Comparison of ENCODE assay signal across 33 cellular contexts in the genomic region with DNA sequence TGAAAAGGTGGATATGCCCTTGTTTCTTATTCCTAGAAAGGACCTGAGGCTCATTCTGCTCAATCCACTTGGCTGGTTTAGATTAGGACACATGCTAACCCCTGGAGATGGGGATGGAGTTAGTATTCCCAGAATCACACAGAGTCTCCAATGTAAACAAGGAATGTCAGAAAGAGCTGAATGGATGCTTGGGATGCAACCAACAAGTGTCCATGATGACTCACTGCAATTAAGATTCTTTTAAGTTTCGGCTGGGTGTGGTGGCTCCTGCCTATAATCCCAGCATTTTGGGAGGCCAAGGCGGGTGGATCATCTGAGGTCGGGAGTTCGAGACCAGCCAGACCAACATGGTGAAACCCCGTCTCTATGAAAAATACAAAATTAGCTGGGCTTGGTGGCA.
"Had no signal": no experiment of that assay in that cellular context is flagged by ENCODE, and none has a peak within 500 bp of the region (broad histone marks: within the 10 kb centered on the region; RNA-seq: fewer than 3 reads in every experiment).

No MANE protein-coding gene starts in this region.

- H3K4me3 Mint-ChIP-seq: activated B cell treated with CpG ODN at 0.5 μM for 24 hours; activated CD4-positive, alpha-beta memory T cell treated with anti-CD3 and anti-CD28 coated beads for 36 hours; activated CD8-positive, alpha-beta memory T cell treated with anti-CD3 and anti-CD28 coated beads, Interleukin-2, amount 10 ng/mL, durations not matched to agents 7 days and 5 days; activated CD8-positive, alpha-beta T cell treated with anti-CD3 and anti-CD28 coated beads, Interleukin-2, amount 10 ng/mL, durations not matched to agents 7 days and 5 days; activated naive CD4-positive, alpha-beta T cell treated with anti-CD3 and anti-CD28 coated beads, Interleukin-2, amount 10 ng/mL, durations not matched to agents 7 days and 5 days; activated naive CD8-positive, alpha-beta T cell treated with anti-CD3 and anti-CD28 coated beads, Interleukin-2, amount 10 ng/mL, durations not matched to agents 7 days and 5 days; activated T-helper 1 cell treated with anti-CD3 and anti-CD28 coated beads, Interleukin-12 subunit alpha, Interleukin-12 subunit beta, Interleukin-2, Interleukin-4 antibody, amounts not matched to agents 30 ng/mL and 10 ng/mL and 1 ng/mL, durations not matched to agents 14 hours and 24 hours and 36 hours; central memory CD8-positive, alpha-beta T cell; dendritic cell treated with granulocyte-macrophage colony-stimulating factor and Interleukin-4, amounts not matched to agents 40 ng/mL and 50 ng/mL, for 4 days; endodermal cell; T-cell; T-helper 17 cell; T-helper 2 cell treated with Interferon-gamma antibody and Interleukin-4, amounts not matched to agents 5 μg/mL and 100 μg/mL, for 36 hours had no signal

- ATAC-seq: activated CD4-positive, CD25-positive, alpha-beta regulatory T cell treated with anti-CD3 and anti-CD28 coated beads, Interleukin-2, amount 50 U/mL, for 24 hours; activated CD8-positive, alpha-beta memory T cell treated with anti-CD3 and anti-CD28 coated beads, Interleukin-2, amount 10 ng/mL, durations not matched to agents 7 days and 5 days; activated CD8-positive, alpha-beta T cell treated with anti-CD3 and anti-CD28 coated beads, Interleukin-2, amount 10 ng/mL, durations not matched to agents 7 days and 5 days; activated naive CD4-positive, alpha-beta T cell treated with anti-CD3 and anti-CD28 coated beads, Interleukin-2, amount 50 U/mL, for 72 hours; esophagus mucosa; foreskin keratinocyte; gastrocnemius medialis; T-cell; T-helper 17 cell had no signal

- H3K27ac Mint-ChIP-seq: activated B cell treated with CpG ODN at 0.5 μM for 24 hours; activated CD4-positive, alpha-beta memory T cell treated with anti-CD3 and anti-CD28 coated beads for 36 hours; activated CD8-positive, alpha-beta memory T cell treated with anti-CD3 and anti-CD28 coated beads, Interleukin-2, amount 10 ng/mL, durations not matched to agents 7 days and 5 days; activated CD8-positive, alpha-beta T cell treated with anti-CD3 and anti-CD28 coated beads, Interleukin-2, amount 10 ng/mL, durations not matched to agents 7 days and 5 days; activated naive CD4-positive, alpha-beta T cell treated with anti-CD3 and anti-CD28 coated beads, Interleukin-2, amount 10 ng/mL, durations not matched to agents 7 days and 5 days; activated naive CD4-positive, alpha-beta T cell treated with anti-CD3 and anti-CD28 coated beads, Interleukin-2, amount 50 U/mL, for 72 hours; activated naive CD8-positive, alpha-beta T cell treated with anti-CD3 and anti-CD28 coated beads, Interleukin-2, amount 10 ng/mL, durations not matched to agents 7 days and 5 days; activated T-helper 1 cell treated with anti-CD3 and anti-CD28 coated beads, Interleukin-12 subunit alpha, Interleukin-12 subunit beta, Interleukin-2, Interleukin-4 antibody, amounts not matched to agents 30 ng/mL and 10 ng/mL and 1 ng/mL, durations not matched to agents 14 hours and 24 hours and 36 hours; dendritic cell treated with granulocyte-macrophage colony-stimulating factor and Interleukin-4, amounts not matched to agents 40 ng/mL and 50 ng/mL, for 4 days; endodermal cell; T-cell; T-helper 17 cell; T-helper 2 cell treated with Interferon-gamma antibody and Interleukin-4, amounts not matched to agents 5 μg/mL and 100 μg/mL, for 36 hours had no signal

- H3K27me3 ChIP-seq: dorsolateral prefrontal cortex, foreskin keratinocyte, gastrocnemius medialis had no signal

- H3K9me3 Mint-ChIP-seq: activated B cell treated with CpG ODN at 0.5 μM for 24 hours; activated CD4-positive, alpha-beta memory T cell treated with anti-CD3 and anti-CD28 coated beads for 36 hours; activated naive CD4-positive, alpha-beta T cell treated with anti-CD3 and anti-CD28 coated beads, Interleukin-2, amount 10 ng/mL, durations not matched to agents 7 days and 5 days; activated naive CD4-positive, alpha-beta T cell treated with anti-CD3 and anti-CD28 coated beads, Interleukin-2, amount 50 U/mL, for 72 hours; activated naive CD8-positive, alpha-beta T cell treated with anti-CD3 and anti-CD28 coated beads, Interleukin-2, amount 10 ng/mL, durations not matched to agents 7 days and 5 days; activated T-helper 1 cell treated with anti-CD3 and anti-CD28 coated beads, Interleukin-12 subunit alpha, Interleukin-12 subunit beta, Interleukin-2, Interleukin-4 antibody, amounts not matched to agents 30 ng/mL and 10 ng/mL and 1 ng/mL, durations not matched to agents 14 hours and 24 hours and 36 hours; central memory CD8-positive, alpha-beta T cell; dendritic cell treated with granulocyte-macrophage colony-stimulating factor and Interleukin-4, amounts not matched to agents 40 ng/mL and 50 ng/mL, for 4 days; endodermal cell; T-cell; T-helper 2 cell treated with Interferon-gamma antibody and Interleukin-4, amounts not matched to agents 5 μg/mL and 100 μg/mL, for 36 hours had no signal

- H3K4me1 Mint-ChIP-seq: activated B cell treated with CpG ODN at 0.5 μM for 24 hours; activated naive CD4-positive, alpha-beta T cell treated with anti-CD3 and anti-CD28 coated beads, Interleukin-2, amount 10 ng/mL, durations not matched to agents 7 days and 5 days; activated naive CD8-positive, alpha-beta T cell treated with anti-CD3 and anti-CD28 coated beads, Interleukin-2, amount 10 ng/mL, durations not matched to agents 7 days and 5 days; central memory CD8-positive, alpha-beta T cell; T-cell; T-helper 17 cell had no signal

- DNase-seq: activated B cell treated with CpG ODN at 0.5 μM for 24 hours; activated CD4-positive, alpha-beta memory T cell treated with anti-CD3 and anti-CD28 coated beads for 36 hours; activated CD4-positive, alpha-beta T cell treated with anti-CD3 and anti-CD28 coated beads for 48 hours; activated CD4-positive, alpha-beta T cell treated with anti-CD3 and anti-CD28 coated beads, Interleukin-2, amount 50 U/mL, for 1 hour; activated CD8-positive, alpha-beta memory T cell treated with anti-CD3 and anti-CD28 coated beads, Interleukin-2, amount 10 ng/mL, durations not matched to agents 7 days and 5 days; activated CD8-positive, alpha-beta memory T cell treated with anti-CD3 and anti-CD28 coated beads, Interleukin-2, amount 50 U/mL, for 4 hours; activated CD8-positive, alpha-beta T cell treated with anti-CD3 and anti-CD28 coated beads, Interleukin-2, amount 10 ng/mL, durations not matched to agents 7 days and 5 days; activated gamma-delta T cell; activated naive CD4-positive, alpha-beta T cell; activated naive CD4-positive, alpha-beta T cell treated with anti-CD3 and anti-CD28 coated beads, Interleukin-2, amount 10 ng/mL, durations not matched to agents 7 days and 5 days; activated naive CD8-positive, alpha-beta T cell treated with anti-CD3 and anti-CD28 coated beads, Interleukin-2, amount 10 ng/mL, durations not matched to agents 7 days and 5 days; activated T-cell treated with anti-CD3 and anti-CD28 coated beads, Interleukin-2, amount 50 U/mL, for 1 hour; activated T-cell treated with anti-CD3 and anti-CD28 coated beads, Interleukin-2, amount 50 U/mL, for 48 hours; brain microvascular endothelial cell; dorsolateral prefrontal cortex; effector memory CD4-positive, alpha-beta T cell; endodermal cell; foreskin keratinocyte; gastrocnemius medialis; glutamatergic neuron; SW 1271; T-cell; T-helper 17 cell; T1000; WERI-Rb-1 had no signal

- H3K4me3 ChIP-seq: coronary artery, dorsolateral prefrontal cortex, gastrocnemius medialis had no signal

- H3K27ac ChIP-seq: brain microvascular endothelial cell, dorsolateral prefrontal cortex, foreskin keratinocyte, WERI-Rb-1 had no signal

- H3K27me3 Mint-ChIP-seq: activated B cell treated with CpG ODN at 0.5 μM for 24 hours; activated CD8-positive, alpha-beta memory T cell treated with anti-CD3 and anti-CD28 coated beads, Interleukin-2, amount 10 ng/mL, durations not matched to agents 7 days and 5 days; activated naive CD4-positive, alpha-beta T cell treated with anti-CD3 and anti-CD28 coated beads, Interleukin-2, amount 10 ng/mL, durations not matched to agents 7 days and 5 days; dendritic cell treated with granulocyte-macrophage colony-stimulating factor and Interleukin-4, amounts not matched to agents 40 ng/mL and 50 ng/mL, for 4 days had no signal

- H3K4me1 ChIP-seq: foreskin keratinocyte had no signal

- H3K36me3 Mint-ChIP-seq: activated CD4-positive, alpha-beta memory T cell treated with anti-CD3 and anti-CD28 coated beads for 36 hours; activated CD8-positive, alpha-beta memory T cell treated with anti-CD3 and anti-CD28 coated beads, Interleukin-2, amount 10 ng/mL, durations not matched to agents 7 days and 5 days; activated naive CD4-positive, alpha-beta T cell treated with anti-CD3 and anti-CD28 coated beads, Interleukin-2, amount 10 ng/mL, durations not matched to agents 7 days and 5 days; activated naive CD4-positive, alpha-beta T cell treated with anti-CD3 and anti-CD28 coated beads, Interleukin-2, amount 50 U/mL, for 72 hours; activated naive CD8-positive, alpha-beta T cell treated with anti-CD3 and anti-CD28 coated beads, Interleukin-2, amount 10 ng/mL, durations not matched to agents 7 days and 5 days; T-cell had no signal

- H3K36me3 ChIP-seq: brain microvascular endothelial cell, gastrocnemius medialis, WERI-Rb-1 had no signal

- H3K9me3 ChIP-seq: gastrocnemius medialis had no signal
